14 cellular contexts compared by ENCODE assay signal in the genomic region with DNA sequence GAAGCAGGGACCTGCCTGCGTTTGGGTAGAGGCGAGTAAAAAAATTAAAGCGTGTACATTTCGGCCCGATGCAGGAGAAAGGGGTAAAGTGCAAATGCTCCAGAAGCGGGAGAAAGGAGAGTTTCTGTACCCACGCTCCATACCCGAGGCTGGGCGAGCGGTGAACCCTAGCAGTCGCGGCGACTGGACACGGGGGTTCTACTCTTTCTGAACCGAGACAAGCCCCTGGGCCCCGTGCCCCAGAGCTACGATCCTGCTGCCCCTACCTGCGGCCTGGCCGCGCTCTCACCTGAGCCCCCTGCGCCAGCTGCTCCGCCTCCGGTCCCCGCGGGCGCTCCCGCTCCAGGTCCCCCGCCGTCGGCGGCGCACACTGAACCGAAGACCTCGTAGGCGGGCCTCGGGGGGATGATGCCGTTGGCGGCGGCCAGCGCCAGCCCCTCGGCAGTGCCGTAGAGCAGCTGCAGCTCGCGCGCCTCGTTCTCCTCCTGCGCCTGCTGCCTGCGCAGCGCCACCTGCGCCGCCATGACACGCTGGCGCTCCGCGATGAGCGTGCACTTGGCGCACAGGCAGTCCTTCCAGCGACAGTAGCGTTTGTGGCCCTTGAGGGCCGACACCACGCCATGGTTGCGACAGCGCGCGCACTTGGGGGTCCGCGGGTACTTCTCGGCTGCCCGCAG. TPM values are rescaled to one million over a fixed set of nuclear protein-coding genes. Genes with fewer than 3 reads are reported as not detected.
DNase-seq lines count a peak whose midpoint lies in the region; ATAC-seq, FAIRE-seq and TF ChIP-seq lines count a peak whose summit lies in the region.
"Had no signal": no experiment of that assay in that cellular context is flagged by ENCODE, and none has a peak within 500 bp of the region (broad histone marks: within the 10 kb centered on the region; RNA-seq: fewer than 3 reads in every experiment).

No MANE protein-coding gene starts in this region.

- POLR2A ChIA-PET in CD8-positive, alpha-beta memory T cell (lab: Charles Lee), result no interaction called here
- POLR2A ChIA-PET in K562 (lab: Yijun Ruan, JAX), result interaction anchor here (0.7 kb wide), 1 partner anchor 10 kb away, joined by 3 read pairs; no protein-coding TSS in a partner anchor

- H3K9me3 ChIP-seq in CD8-positive, alpha-beta memory T cell (ENCODE audit: low read length), result no peaks in the 10 kb centered on the region
- H3K9me3 ChIP-seq in K562 (replicated peaks; ENCODE audit: control insufficient read depth, insufficient read depth, low read depth, low read length) (no peaks in the 10 kb centered on the region), neural cell (ENCODE audit: low read length) (no peaks in the 10 kb centered on the region)

- no peak for TF ChIP-seq EP300 in K562 (IDR thresholded peaks at IDR 0.05; ENCODE audit: low read length)
- peak; percentile 25 for TF ChIP-seq EP300 in neural cell (conservative IDR thresholded peaks at IDR 0.05; ENCODE audit: poor library complexity, severe bottlenecking)

- 50% methylated on average over 56 of the region's 69 CpGs for whole genome bisulfite sequencing in K562 (ENCODE audit: insufficient coverage, low coverage, missing lambda C conversion rate)

- no peak overlapping the region for H3K4me3 ChIP-seq in CD8-positive, alpha-beta memory T cell (ENCODE audit: low read length)
- H3K4me3 ChIP-seq in K562 (no peak overlapping the region), neural cell (ENCODE audit: low read length) (peak overlapping the region; percentile 67)

- H2AFZ ChIP-seq in K562 (ENCODE audit: low read depth, low read length) (no peak overlapping the region), neural cell (ENCODE audit: low read depth, low read length) (no peak overlapping the region)

- ATAC-seq in K562, result no peak
- ATAC-seq in HG02610 (IDR thresholded peaks at IDR 0.05; ENCODE audit: unreplicated experiment), result no peak
- ATAC-seq: HCT116 had no signal

- no peaks in the 10 kb centered on the region for H3K9me2 ChIP-seq in neural cell (ENCODE audit: insufficient read depth, low read length)

- no peaks in the 10 kb centered on the region for H3K36me3 ChIP-seq in CD8-positive, alpha-beta memory T cell (ENCODE audit: insufficient read depth, low read length)
- no peaks in the 10 kb centered on the region for H3K36me3 ChIP-seq in K562 (ENCODE audit: control insufficient read depth, insufficient read depth, low read length)
- no peaks in the 10 kb centered on the region for H3K36me3 ChIP-seq in neural cell (ENCODE audit: insufficient read depth, low read length)

- H4K20me1 ChIP-seq in K562 (replicated peaks; ENCODE audit: control insufficient read depth, insufficient read depth, low read length), result no peaks in the 10 kb centered on the region
- no peaks in the 10 kb centered on the region for H4K20me1 ChIP-seq in neural cell (ENCODE audit: insufficient read depth)

- CTCF ChIA-PET in CD8-positive, alpha-beta memory T cell (lab: Charles Lee), result no interaction called here
- CTCF ChIA-PET in K562 (lab: Yijun Ruan, JAX; ENCODE audit: low intra/inter-chr PET ratio), result no interaction called here
- CTCF ChIA-PET in Calu3 (lab: Charles Lee), result no interaction called here

- H3K27ac ChIP-seq in CD8-positive, alpha-beta memory T cell (ENCODE audit: low read depth, low read length), result no peak overlapping the region
- H3K27ac ChIP-seq in K562 (ENCODE audit: extremely low read depth, low read depth, low read length) (no peak overlapping the region), neural cell (ENCODE audit: low read length) (no peak overlapping the region)

- H3F3A ChIP-seq in neural cell (ENCODE audit: insufficient read depth, low read length, poor library complexity, severe bottlenecking), result no peaks in the 10 kb centered on the region

- H3K27me3 ChIP-seq in CD8-positive, alpha-beta memory T cell (ENCODE audit: insufficient read depth, low read length, poor library complexity, severe bottlenecking), result peaks cover 32% of the 10 kb centered on the region
- H3K27me3 ChIP-seq in K562 (ENCODE audit: control insufficient read depth in 2 of 2, insufficient read depth in 2 of 2, low read length in 2 of 2), result peaks cover 78 to 94% of the 10 kb centered on the region in 2 experiments
- peaks cover 98% of the 10 kb centered on the region for H3K27me3 ChIP-seq in neural cell (ENCODE audit: insufficient read depth, low read depth, low read length)

- BruUV-seq in K562 (replicated peaks; lab: Mats Ljungman, UMichigan), result no TSS peak
- BruUV-seq in Calu3 (replicated peaks; lab: Mats Ljungman, UMichigan), result no TSS peak

- no peak overlapping the region for H3K4me2 ChIP-seq in K562 (ENCODE audit: insufficient read depth, low read length)
- H3K4me2 ChIP-seq in neural cell (ENCODE audit: low read length), result no peak overlapping the region

- no peak for TF ChIP-seq POLR2A in K562 (conservative IDR thresholded peaks at IDR 0.05)

- intact Hi-C loops in K562 (cut with micrococcal nuclease), result no loop called here
- intact Hi-C loops in Calu3 (cut with micrococcal nuclease; ENCODE audit: unreplicated experiment), result no loop called here

- no peaks in the 10 kb centered on the region for H3K9me1 ChIP-seq in K562 (ENCODE audit: control insufficient read depth, insufficient read depth, low read length)

- peaks cover 53 to 71% (median 57%) of the 10 kb centered on the region in 3 donors for H3K4me1 Mint-ChIP-seq in CD8-positive, alpha-beta memory T cell
- H3K4me1 Mint-ChIP-seq in HFFc6 (ENCODE audit: low read depth), result peaks cover 34% of the 10 kb centered on the region
- H3K4me1 Mint-ChIP-seq in Calu3 (ENCODE audit: low read depth, unreplicated experiment), result peaks cover 8% of the 10 kb centered on the region

- no peak overlapping the region for H3K9ac ChIP-seq in K562 (ENCODE audit: insufficient read depth in 1 of 2, low read depth in 2 of 2, low read length in 2 of 2)
- H3K9ac ChIP-seq in neural cell (ENCODE audit: low read length), result peak overlapping the region; percentile 29

- TF ChIP-seq RAD21 in K562 (CRISPR knock-in tag; conservative IDR thresholded peaks at IDR 0.05 in 1 of 2, IDR thresholded peaks at IDR 0.05 in 1 of 2) (no peak), neural cell (conservative IDR thresholded peaks at IDR 0.05) (peak; percentile 26)

- no peaks in the 10 kb centered on the region for H3K4me1 ChIP-seq in CD8-positive, alpha-beta memory T cell (ENCODE audit: insufficient read depth, low read length)
- H3K4me1 ChIP-seq in K562 (replicated peaks in 1 of 2; ENCODE audit: control insufficient read depth in 2 of 2, insufficient read depth in 2 of 2, low read length in 2 of 2), result peaks cover 0 to 43% of the 10 kb centered on the region in 2 experiments; a peak in 2 of 5 replicates

- FAIRE-seq in K562 (lab: Jason Lieb, UNC), result no peak
- FAIRE-seq: frontal cortex had no signal

- no peak overlapping the region for H3K27ac Mint-ChIP-seq in CD8-positive, alpha-beta memory T cell
- H3K27ac Mint-ChIP-seq in HFFc6, result no peak overlapping the region
- H3K27ac Mint-ChIP-seq in Calu3 (ENCODE audit: unreplicated experiment), result no peak overlapping the region

- H3K27me3 Mint-ChIP-seq in CD8-positive, alpha-beta memory T cell, result peaks cover 65 to 79% of the 10 kb centered on the region in 2 donors
- peaks cover 81% of the 10 kb centered on the region for H3K27me3 Mint-ChIP-seq in HFFc6 (ENCODE audit: insufficient read depth)
- H3K27me3 Mint-ChIP-seq in Calu3 (ENCODE audit: unreplicated experiment), result peaks cover 68% of the 10 kb centered on the region

- H3K9me3 Mint-ChIP-seq in CD8-positive, alpha-beta memory T cell, result peaks cover 0 to 2% (median 0%) of the 10 kb centered on the region in 5 donors
- H3K9me3 Mint-ChIP-seq in HFFc6, result peaks cover 5% of the 10 kb centered on the region; the same call in 1 of the 2 replicates
- H3K9me3 Mint-ChIP-seq in Calu3 (ENCODE audit: low read depth, unreplicated experiment), result no peaks in the 10 kb centered on the region

- peaks cover 0 to 2% (median 0%) of the 10 kb centered on the region in 3 donors for H3K36me3 Mint-ChIP-seq in CD8-positive, alpha-beta memory T cell
- H3K36me3 Mint-ChIP-seq in HFFc6 (ENCODE audit: low read depth), result no peaks in the 10 kb centered on the region; the same call in 1 of the 2 replicates
- H3K36me3 Mint-ChIP-seq in Calu3 (ENCODE audit: insufficient read depth, unreplicated experiment), result peaks cover 15% of the 10 kb centered on the region

- TF ChIP-seq CTCF in HFFc6 (IDR thresholded peaks at IDR 0.05) (no peak), K562 (IDR thresholded peaks at IDR 0.05 in 2 of 3, conservative IDR thresholded peaks at IDR 0.05 in 1 of 3; ENCODE audit: insufficient read depth in 2 of 3, low read depth in 1 of 3, low read length in 3 of 3) (no peak), neural cell (IDR thresholded peaks at IDR 0.05; ENCODE audit: poor library complexity, severe bottlenecking) (peak; percentile 50), Calu3 (IDR thresholded peaks at IDR 0.05; ENCODE audit: unreplicated experiment) (no peak)

- H3K4me3 Mint-ChIP-seq in CD8-positive, alpha-beta memory T cell, result peak overlapping the region; percentile 22 to 75 (median 63)
- H3K4me3 Mint-ChIP-seq in HFFc6 (peak overlapping the region; percentile 61), Calu3 (ENCODE audit: low read depth, unreplicated experiment) (no peak overlapping the region)

- in situ Hi-C loops in K562 (cut with MboI), result no loop called here

- DNase-seq in CD8-positive, alpha-beta memory T cell, result no peak
- DNase-seq in HFFc6 (no peak), K562 (ENCODE audit: extremely low read depth in 1 of 4, low spot score in 3 of 4) (no peak), mucosa of gallbladder (ENCODE audit: low spot score) (no peak), NCI-H2107 treated with DMSO at 0.1 percent for 48 hours (lab: John Stamatoyannopoulos, UW; ENCODE audit: unreplicated experiment) (no peak), Calu3 (no peak)
- DNase-seq: DMS79 treated with DMSO at 0.1 percent for 48 hours; NCI-H1436; stimulated activated CD4-positive, alpha-beta T cell treated with anti-CD3 and anti-CD28 coated beads, Interleukin-4, amount 100 ng/mL, for 1 hour had no signal

- H3K79me2 ChIP-seq in K562 (ENCODE audit: control insufficient read depth, insufficient read depth, low read length), result no peaks in the 10 kb centered on the region
- no peaks in the 10 kb centered on the region for H3K79me2 ChIP-seq in neural cell (replicated peaks; ENCODE audit: insufficient read depth, low read length)

RNA-seq across cellular contexts. Expression of a gene that starts 2.4 kb away (rescaled TPM):
- total RNA-seq in CD8-positive, alpha-beta memory T cell, result not detected
- not detected for polyA plus RNA-seq in CD8-positive, alpha-beta memory T cell
- total RNA-seq in HFFc6 (2021; fragmentation: NEBNext Ultra II Directional; extraction: Animal tissue kit (Norgen Biotek cat#: 25700)), result under 1 TPM in 2 of 6 experiments, not detected in 4; 0.05 to 0.08 TPM
- total RNA-seq in K562 (2011; cell fraction: chromatin; rRNA removed; ENCODE audit: low replicate concordance), result not detected in 2 replicates
- total RNA-seq in K562 (2011; cell fraction: nucleolus; rRNA removed), result not detected in 2 replicates
- total RNA-seq in K562 (2011; cell fraction: nucleoplasm; rRNA removed), result not detected in 2 replicates
- total RNA-seq in K562 (2014; rRNA removed) (not detected in 2 replicates), K562 (2014; rRNA removed; fragmentation: Illumina TruSeq; extraction: Trizol) (not detected in 2 replicates), K562 (2015; rRNA removed; fragmentation: Illumina TruSeq; extraction: Trizol) (not detected in 2 replicates), K562 (2021) (not detected in 2 replicates), mucosa of gallbladder (not detected), Calu3 (2022) (0.19 and 0.37 TPM in 2 replicates)
- polyA plus RNA-seq in K562 (2011; rRNA removed) (not detected in 2 replicates), K562 (2014; fragmentation: Illumina TruSeq; extraction: Trizol) (not detected in 2 replicates), K562 (2014; fragmentation: Nextera tagmentation; extraction: Ambion mirVana) (not detected), K562 (2014; rRNA removed) (not detected in 2 replicates), neural cell (0.22 and 0.36 TPM in 2 replicates)
- not detected in 2 replicates for polyA plus RNA-seq in K562 (2011; cell fraction: cytosol; rRNA removed)
- not detected in 2 replicates for polyA plus RNA-seq in K562 (2011; cell fraction: nucleus; rRNA removed)
- polyA plus RNA-seq in K562 (2012), result not detected in 2 replicates
- not detected in 2 replicates for polyA minus RNA-seq in K562 (2011; rRNA and poly(A)+ RNA removed)
- not detected in 2 replicates for polyA minus RNA-seq in K562 (2011; cell fraction: cytosol; rRNA and poly(A)+ RNA removed)
- polyA minus RNA-seq in K562 (2011; cell fraction: nucleus; rRNA and poly(A)+ RNA removed), result not detected in 2 replicates
- polyA minus RNA-seq in neural cell, result 0.35 TPM in 1 of 2 replicates, not detected in the other
- total RNA-seq: urinary bladder had no signal
- polyA plus RNA-seq: urinary bladder had no signal
